ENCODE assay signal across 22 cellular contexts in the genomic region with DNA sequence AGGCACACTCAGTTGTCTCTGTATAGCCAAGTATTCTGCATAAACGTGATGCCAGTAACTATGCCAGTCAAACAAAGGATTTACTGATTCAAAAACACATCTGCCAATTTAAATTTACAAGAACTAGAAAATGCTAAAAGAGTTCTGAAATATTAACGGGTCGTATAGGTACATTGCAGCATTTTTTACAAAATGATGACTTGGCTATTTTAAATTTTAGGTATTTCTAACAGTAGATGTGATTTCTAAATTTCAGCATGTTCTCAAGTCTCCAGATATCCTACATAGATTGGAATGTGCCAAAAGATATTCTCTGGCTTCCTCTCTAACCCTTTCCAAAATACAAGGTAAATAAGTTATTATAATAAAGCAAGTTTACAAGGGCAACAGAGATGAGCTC.
"Had no signal": no experiment of that assay in that cellular context is flagged by ENCODE, and none has a peak within 500 bp of the region (broad histone marks: within the 10 kb centered on the region; RNA-seq: fewer than 3 reads in every experiment).

No MANE protein-coding gene starts in this region.

- H3K27ac ChIP-seq: colonic mucosa, epithelial cell of prostate, foreskin keratinocyte, gastroesophageal sphincter, heart left ventricle, hepatocyte, left lung, lower lobe of right lung had no signal

- H3K27me3 ChIP-seq: colonic mucosa, gastroesophageal sphincter, heart left ventricle, left lung had no signal

- H2AFZ ChIP-seq: hepatocyte had no signal

- H3K4me2 ChIP-seq: hepatocyte had no signal

- H3K79me2 ChIP-seq: hepatocyte had no signal

- ATAC-seq: effector memory CD8-positive, alpha-beta T cell; esophagus mucosa; foreskin keratinocyte; gastroesophageal sphincter; heart left ventricle; left cardiac atrium; left lung; left ventricle myocardium superior; lower lobe of right lung; mucosa of descending colon had no signal

- H3K4me1 ChIP-seq: colonic mucosa, foreskin keratinocyte, gastroesophageal sphincter, left lung, lower lobe of right lung had no signal

- H3K36me3 ChIP-seq: colonic mucosa, gastroesophageal sphincter, heart left ventricle, left lung, lower lobe of right lung had no signal

- FAIRE-seq: endometrium, islet of Langerhans, keratinocyte had no signal

- H3K9me3 ChIP-seq: colonic mucosa, gastroesophageal sphincter, left lung, lower lobe of right lung, mucosa of descending colon had no signal

- H3K4me3 ChIP-seq: colonic mucosa, gastroesophageal sphincter, heart left ventricle, hepatocyte, left lung, lower lobe of right lung, mucosa of descending colon had no signal

- DNase-seq: colonic mucosa; cortex of kidney; effector CD8-positive, alpha-beta T cell; effector memory CD8-positive, alpha-beta T cell; endodermal cell; foreskin keratinocyte; heart left ventricle; hypothalamus; left cardiac atrium; left lung; left ventricle myocardium superior; lower lobe of right lung; mesenchymal stem cell; mucosa of descending colon; naive B cell had no signal
